In the genomic region with DNA sequence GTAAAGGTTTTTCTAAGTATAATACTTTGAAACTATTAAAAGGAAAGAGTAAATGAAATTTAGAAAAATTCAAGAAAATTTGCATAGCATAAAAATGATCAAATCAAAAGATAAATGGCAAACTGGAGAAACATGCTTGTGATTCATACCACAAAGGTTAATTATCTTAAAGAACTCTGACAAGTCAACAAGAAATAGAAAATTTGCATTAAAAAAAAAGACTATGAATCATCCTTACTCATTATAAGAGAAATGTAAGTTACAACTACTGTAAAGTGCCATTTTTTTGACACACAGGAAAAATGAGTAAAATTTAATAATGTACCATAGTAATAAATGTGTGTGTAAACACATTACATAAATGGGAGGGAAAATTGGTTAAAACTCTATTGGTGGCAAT, we compare ENCODE assay signal across 22 cellular contexts.
DNase-seq lines count a peak whose midpoint lies in the region; ATAC-seq, FAIRE-seq and TF ChIP-seq lines count a peak whose summit lies in the region.
"Had no signal": no experiment of that assay in that cellular context is flagged by ENCODE, and none has a peak within 500 bp of the region (broad histone marks: within the 10 kb centered on the region; RNA-seq: fewer than 3 reads in every experiment).

No MANE protein-coding gene starts in this region.

- POLR2A ChIA-PET in SK-N-SH (lab: Yijun Ruan, JAX), result no interaction called here

- H3K4me3 Mint-ChIP-seq in stimulated activated naive CD8-positive, alpha-beta T cell treated with anti-CD3 and anti-CD28 coated beads, Interleukin-15, amount 100 ng/mL, for 72 hours, result no peak overlapping the region
- H3K4me3 Mint-ChIP-seq: B cell; CD8-positive, alpha-beta T cell; HFFc6 had no signal

- FAIRE-seq in bronchial epithelial cell (lab: Jason Lieb, UNC), result no peak
- FAIRE-seq: A549, GM12878 had no signal

- TF ChIP-seq CTCF in SK-N-SH (IDR thresholded peaks at IDR 0.05) (no peak), bronchial epithelial cell (IDR thresholded peaks at IDR 0.05; ENCODE audit: insufficient read depth, low read length, severe bottlenecking) (no peak)

- H3K9ac ChIP-seq in SK-N-SH, result no peak overlapping the region
- H3K9ac ChIP-seq: BLaER1 treated with 17β-estradiol and CSF1 and Interleukin-3, amounts not matched to agents 10 nM and 100 nM had no signal

- H3K27ac ChIP-seq in SK-N-SH (ENCODE audit: low read depth in 2 of 2, low read length in 1 of 2), result no peak overlapping the region; a peak in 1 of 4 replicates
- H3K27ac ChIP-seq: 22Rv1; A549; BLaER1 treated with 17β-estradiol and CSF1 and Interleukin-3, amounts not matched to agents 10 nM and 100 nM had no signal

- H3F3A ChIP-seq in SK-N-SH (replicated peaks; ENCODE audit: insufficient read depth), result no peaks in the 10 kb centered on the region

- no peak for ATAC-seq in SK-N-SH treated with all-trans-retinoic acid at 6 μM for 48 hours
- ATAC-seq in stimulated activated naive CD8-positive, alpha-beta T cell treated with anti-CD3 and anti-CD28 coated beads, Interleukin-15, amount 100 ng/mL, for 72 hours, result no peak
- ATAC-seq: A549; CD8-positive, alpha-beta T cell; GM12878; HCT116 had no signal

- no peak for DNase-seq in SK-N-SH
- peak; percentile 69 for DNase-seq in bronchial epithelial cell (ENCODE audit: low read depth)
- peak; percentile 3 for DNase-seq in kidney tubule cell (ENCODE audit: low spot score)
- no peak for DNase-seq in Ammon's horn (ENCODE audit: low spot score)
- DNase-seq in stimulated activated naive CD8-positive, alpha-beta T cell treated with anti-CD3 and anti-CD28 coated beads, Interleukin-15, amount 100 ng/mL, for 72 hours, result no peak
- DNase-seq in UCSD-AML1 (lab: John Stamatoyannopoulos, UW; ENCODE audit: unreplicated experiment), result no peak
- DNase-seq: Calu3; CD8-positive, alpha-beta T cell; DMS 273 treated with DMSO at 0.1 percent for 48 hours; DMS53; DND-41; EL; GOT3; H7; HFFc6 had no signal

- H4K20me1 ChIP-seq in SK-N-SH (ENCODE audit: insufficient read depth), result no peaks in the 10 kb centered on the region
- H4K20me1 ChIP-seq: BLaER1 treated with 17β-estradiol and CSF1 and Interleukin-3, amounts not matched to agents 10 nM and 100 nM had no signal

- H3K27ac Mint-ChIP-seq in stimulated activated naive CD8-positive, alpha-beta T cell treated with anti-CD3 and anti-CD28 coated beads, Interleukin-15, amount 100 ng/mL, for 72 hours, result no peak overlapping the region
- H3K27ac Mint-ChIP-seq: B cell; CD8-positive, alpha-beta T cell; HFFc6 had no signal

- TF ChIP-seq EP300 in SK-N-SH (IDR thresholded peaks at IDR 0.05; ENCODE audit: borderline replicate concordance in 1 of 2, low read depth in 1 of 2, low read length in 1 of 2), result no peak

- H3K9me2 ChIP-seq in SK-N-SH, result no peaks in the 10 kb centered on the region

- TF ChIP-seq RAD21 in SK-N-SH (IDR thresholded peaks at IDR 0.05; ENCODE audit: low read length), result no peak

- CTCF ChIA-PET in SK-N-SH (lab: Yijun Ruan, JAX), result no interaction called here

- H3K36me3 ChIP-seq in SK-N-SH (replicated peaks in 1 of 2; ENCODE audit: control insufficient read depth in 1 of 2, insufficient read depth in 2 of 2, low read length in 1 of 2) (no peaks in the 10 kb centered on the region), bronchial epithelial cell (ENCODE audit: control insufficient read depth, insufficient read depth, low read length) (no peaks in the 10 kb centered on the region)
- H3K36me3 ChIP-seq: BLaER1 treated with 17β-estradiol and CSF1 and Interleukin-3, amounts not matched to agents 10 nM and 100 nM had no signal

- no peaks in the 10 kb centered on the region for H3K79me2 ChIP-seq in SK-N-SH (ENCODE audit: insufficient read depth)

- no peak overlapping the region for H2AFZ ChIP-seq in SK-N-SH (ENCODE audit: low read depth)

- H3K27me3 ChIP-seq in SK-N-SH (ENCODE audit: insufficient read depth), result no peaks in the 10 kb centered on the region
- H3K27me3 ChIP-seq in bronchial epithelial cell (ENCODE audit: control insufficient read depth, insufficient read depth, low read length), result no peaks in the 10 kb centered on the region
- H3K27me3 ChIP-seq: BLaER1 treated with 17β-estradiol and CSF1 and Interleukin-3, amounts not matched to agents 10 nM and 100 nM had no signal

- no peak overlapping the region for H3K4me2 ChIP-seq in SK-N-SH
- H3K4me2 ChIP-seq: A549; BLaER1 treated with 17β-estradiol and CSF1 and Interleukin-3, amounts not matched to agents 10 nM and 100 nM had no signal

- no peaks in the 10 kb centered on the region for H3K4me1 Mint-ChIP-seq in stimulated activated naive CD8-positive, alpha-beta T cell treated with anti-CD3 and anti-CD28 coated beads, Interleukin-15, amount 100 ng/mL, for 72 hours
- H3K4me1 Mint-ChIP-seq: B cell had no signal

- H3K9me3 ChIP-seq in SK-N-SH, result no peaks in the 10 kb centered on the region
- H3K9me3 ChIP-seq: A549; BLaER1 treated with 17β-estradiol and CSF1 and Interleukin-3, amounts not matched to agents 10 nM and 100 nM had no signal

- H3K4me1 ChIP-seq in SK-N-SH (ENCODE audit: control insufficient read depth in 1 of 2, insufficient read depth in 2 of 2, low read depth in 1 of 2, low read length in 1 of 2), result no peaks in the 10 kb centered on the region; a peak in 1 of 4 replicates
- H3K4me1 ChIP-seq: A549; BLaER1 treated with 17β-estradiol and CSF1 and Interleukin-3, amounts not matched to agents 10 nM and 100 nM had no signal

- H3K27me3 Mint-ChIP-seq in stimulated activated naive CD8-positive, alpha-beta T cell treated with anti-CD3 and anti-CD28 coated beads, Interleukin-15, amount 100 ng/mL, for 72 hours, result no peaks in the 10 kb centered on the region
- H3K27me3 Mint-ChIP-seq: B cell had no signal

- H3K4me3 ChIP-seq in SK-N-SH (ENCODE audit: low read depth in 2 of 2, low read length in 1 of 2) (no peak overlapping the region), bronchial epithelial cell (ENCODE audit: low read depth, low read length) (no peak overlapping the region)
- H3K4me3 ChIP-seq: A549; BLaER1 treated with 17β-estradiol and CSF1 and Interleukin-3, amounts not matched to agents 10 nM and 100 nM; GM12878 had no signal

- peaks cover 0 to 8% of the 10 kb centered on the region in 2 donors for H3K9me3 Mint-ChIP-seq in stimulated activated naive CD8-positive, alpha-beta T cell treated with anti-CD3 and anti-CD28 coated beads, Interleukin-15, amount 100 ng/mL, for 72 hours

TF ChIP-seq in SK-N-SH, 30 proteins besides CTCF, POLR2A, EP300 and RAD21:
- TF ChIP-seq, protein P1, sequence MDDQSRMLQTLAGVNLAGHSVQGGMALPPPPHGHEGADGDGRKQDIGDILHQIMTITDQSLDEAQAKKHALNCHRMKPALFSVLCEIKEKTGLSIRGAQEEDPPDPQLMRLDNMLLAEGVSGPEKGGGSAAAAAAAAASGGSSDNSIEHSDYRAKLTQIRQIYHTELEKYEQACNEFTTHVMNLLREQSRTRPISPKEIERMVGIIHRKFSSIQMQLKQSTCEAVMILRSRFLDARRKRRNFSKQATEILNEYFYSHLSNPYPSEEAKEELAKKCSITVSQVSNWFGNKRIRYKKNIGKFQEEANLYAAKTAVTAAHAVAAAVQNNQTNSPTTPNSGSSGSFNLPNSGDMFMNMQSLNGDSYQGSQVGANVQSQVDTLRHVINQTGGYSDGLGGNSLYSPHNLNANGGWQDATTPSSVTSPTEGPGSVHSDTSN (IDR thresholded peaks at IDR 0.05), result peak; percentile 16; the same call in 1 of the 2 replicates
- no peak for TF ChIP-seq NFIC (IDR thresholded peaks at IDR 0.05; ENCODE audit: borderline replicate concordance)
- peak; percentile 47; the same call in 1 of the 2 replicates for TF ChIP-seq FOSL2 (IDR thresholded peaks at IDR 0.05; ENCODE audit: borderline replicate concordance, low read depth)
- TF ChIP-seq GATA2 (CRISPR knock-in tag; IDR thresholded peaks at IDR 0.05), result no peak

TF ChIP-seq in SK-N-SH treated with all-trans-retinoic acid at 6 μM for 48 hours, 23 proteins besides CTCF, POLR2A, EP300 and RAD21:
- no peak for TF ChIP-seq TOX (CRISPR knock-in tag; IDR thresholded peaks at IDR 0.05; ENCODE audit: borderline replicate concordance)
- TF ChIP-seq OSR1 (CRISPR knock-in tag; IDR thresholded peaks at IDR 0.05), result no peak
- no peak for TF ChIP-seq PPARA (CRISPR knock-in tag; IDR thresholded peaks at IDR 0.05; ENCODE audit: borderline replicate concordance)
- TF ChIP-seq ZFP30 (CRISPR knock-in tag; IDR thresholded peaks at IDR 0.05), result no peak
- TF ChIP-seq SNAI2 (CRISPR knock-in tag; IDR thresholded peaks at IDR 0.05), result no peak
- no peak for TF ChIP-seq GLIS3 (CRISPR knock-in tag; IDR thresholded peaks at IDR 0.05)
- no peak for TF ChIP-seq ZNF8 (CRISPR knock-in tag; IDR thresholded peaks at IDR 0.05)
- TF ChIP-seq RARB (CRISPR knock-in tag; IDR thresholded peaks at IDR 0.05), result no peak
- TF ChIP-seq TCF4 (CRISPR knock-in tag; IDR thresholded peaks at IDR 0.05; ENCODE audit: borderline replicate concordance), result no peak
- TF ChIP-seq ZC3H10 (CRISPR knock-in tag; IDR thresholded peaks at IDR 0.05), result no peak
- TF ChIP-seq, protein P2, sequence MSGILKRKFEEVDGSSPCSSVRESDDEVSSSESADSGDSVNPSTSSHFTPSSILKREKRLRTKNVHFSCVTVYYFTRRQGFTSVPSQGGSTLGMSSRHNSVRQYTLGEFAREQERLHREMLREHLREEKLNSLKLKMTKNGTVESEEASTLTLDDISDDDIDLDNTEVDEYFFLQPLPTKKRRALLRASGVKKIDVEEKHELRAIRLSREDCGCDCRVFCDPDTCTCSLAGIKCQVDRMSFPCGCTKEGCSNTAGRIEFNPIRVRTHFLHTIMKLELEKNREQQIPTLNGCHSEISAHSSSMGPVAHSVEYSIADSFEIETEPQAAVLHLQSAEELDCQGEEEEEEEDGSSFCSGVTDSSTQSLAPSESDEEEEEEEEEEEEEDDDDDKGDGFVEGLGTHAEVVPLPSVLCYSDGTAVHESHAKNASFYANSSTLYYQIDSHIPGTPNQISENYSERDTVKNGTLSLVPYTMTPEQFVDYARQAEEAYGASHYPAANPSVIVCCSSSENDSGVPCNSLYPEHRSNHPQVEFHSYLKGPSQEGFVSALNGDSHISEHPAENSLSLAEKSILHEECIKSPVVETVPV (CRISPR knock-in tag; IDR thresholded peaks at IDR 0.05), result no peak
- no peak for TF ChIP-seq ARNTL (CRISPR knock-in tag; IDR thresholded peaks at IDR 0.05; ENCODE audit: borderline replicate concordance, low read depth)
- TF ChIP-seq, protein P3, sequence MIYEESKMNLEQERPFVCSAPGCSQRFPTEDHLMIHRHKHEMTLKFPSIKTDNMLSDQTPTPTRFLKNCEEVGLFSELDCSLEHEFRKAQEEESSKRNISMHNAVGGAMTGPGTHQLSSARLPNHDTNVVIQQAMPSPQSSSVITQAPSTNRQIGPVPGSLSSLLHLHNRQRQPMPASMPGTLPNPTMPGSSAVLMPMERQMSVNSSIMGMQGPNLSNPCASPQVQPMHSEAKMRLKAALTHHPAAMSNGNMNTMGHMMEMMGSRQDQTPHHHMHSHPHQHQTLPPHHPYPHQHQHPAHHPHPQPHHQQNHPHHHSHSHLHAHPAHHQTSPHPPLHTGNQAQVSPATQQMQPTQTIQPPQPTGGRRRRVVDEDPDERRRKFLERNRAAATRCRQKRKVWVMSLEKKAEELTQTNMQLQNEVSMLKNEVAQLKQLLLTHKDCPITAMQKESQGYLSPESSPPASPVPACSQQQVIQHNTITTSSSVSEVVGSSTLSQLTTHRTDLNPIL (CRISPR knock-in tag; IDR thresholded peaks at IDR 0.05; ENCODE audit: low read depth), result no peak

Comparison
In these comparisons a context has a peak if more than half of its experiments do, and no peak if none do; other contexts are left out.
1. DNase-seq: peak in bronchial epithelial cell (single experiment) and kidney tubule cell (single experiment); none in SK-N-SH (single experiment), Ammon's horn (single experiment), stimulated activated naive CD8-positive, alpha-beta T cell treated with anti-CD3 and anti-CD28 coated beads, Interleukin-15, amount 100 ng/mL, for 72 hours (0 of 2) and UCSD-AML1 (single experiment).